21 cellular contexts compared by ENCODE assay signal in genomic region chr12:3321881-3322280, GRCh38.
A peak's percentile ranks its signal among the peaks of the same experiment; 100 is the strongest.
DNase-seq lines count a peak whose midpoint lies in the region; ATAC-seq and TF ChIP-seq lines count a peak whose summit lies in the region.
"Had no signal": no experiment of that assay in that cellular context is flagged by ENCODE, and none has a peak within 500 bp of the region (broad histone marks: within the 10 kb centered on the region; RNA-seq: fewer than 3 reads in every experiment).

No MANE protein-coding gene starts in this region.

- ATAC-seq in left cardiac atrium = no peak
- ATAC-seq in memory B cell (ENCODE audit: low read depth) = no peak
- ATAC-seq in naive thymus-derived CD4-positive, alpha-beta T cell = no peak
- ATAC-seq in GM19455 (IDR thresholded peaks at IDR 0.05; ENCODE audit: unreplicated experiment) = no peak
- ATAC-seq: A549; CD8-positive, alpha-beta T cell; GM12878 had no signal

- no peaks in the 10 kb centered on the region for H3K9me3 ChIP-seq in osteoblast (ENCODE audit: low read depth, low read length)
- H3K9me3 ChIP-seq in naive thymus-derived CD4-positive, alpha-beta T cell (ENCODE audit: control insufficient read depth in 2 of 3, low read length in 3 of 3) = no peaks in the 10 kb centered on the region
- H3K9me3 ChIP-seq: A549; BLaER1 treated with 17β-estradiol and CSF1 and Interleukin-3, amounts not matched to agents 10 nM and 100 nM; Caco-2 had no signal

- TF ChIP-seq CTCF in osteoblast (IDR thresholded peaks at IDR 0.05; ENCODE audit: extremely low read depth, low read depth, low read length) = no peak

- DNase-seq in left cardiac atrium = peak; percentile 2
- no peak for DNase-seq in cardiac septum (ENCODE audit: low spot score)
- no peak for DNase-seq in memory B cell (ENCODE audit: low spot score in 2 of 2)
- DNase-seq in osteoblast (ENCODE audit: insufficient read length, low spot score, missing footprints) = peak; percentile 69
- no peak for DNase-seq in naive thymus-derived CD4-positive, alpha-beta T cell
- DNase-seq: AML-193; Caco-2; Calu3; CD4-positive, alpha-beta T cell; CD8-positive, alpha-beta T cell; DMS79; DND-41; EL; GDM1 had no signal

- H3K9me3 Mint-ChIP-seq in memory B cell = no peaks in the 10 kb centered on the region
- H3K9me3 Mint-ChIP-seq in naive thymus-derived CD4-positive, alpha-beta T cell = peaks cover 0 to 2% (median 0%) of the 10 kb centered on the region in 11 donors
- H3K9me3 Mint-ChIP-seq: CD4-positive, alpha-beta T cell; CD8-positive, alpha-beta T cell had no signal

- CTCF ChIA-PET in naive thymus-derived CD4-positive, alpha-beta T cell (lab: Charles Lee) = no interaction called here

- no peaks in the 10 kb centered on the region for H4K20me1 ChIP-seq in osteoblast (ENCODE audit: insufficient read depth, low read length)

- peak overlapping the region; percentile 62 for H3K27ac Mint-ChIP-seq in memory B cell
- no peak overlapping the region for H3K27ac Mint-ChIP-seq in naive thymus-derived CD4-positive, alpha-beta T cell
- H3K27ac Mint-ChIP-seq: B cell; CD4-positive, alpha-beta T cell; CD8-positive, alpha-beta T cell had no signal

- no peaks in the 10 kb centered on the region for H3K36me3 Mint-ChIP-seq in memory B cell
- no peaks in the 10 kb centered on the region for H3K36me3 Mint-ChIP-seq in naive thymus-derived CD4-positive, alpha-beta T cell
- H3K36me3 Mint-ChIP-seq: CD8-positive, alpha-beta T cell had no signal

- POLR2A ChIA-PET in naive thymus-derived CD4-positive, alpha-beta T cell (lab: Charles Lee) = no interaction called here

- peaks cover 8% of the 10 kb centered on the region for H3K27me3 Mint-ChIP-seq in memory B cell
- peaks cover 0 to 8% (median 4%) of the 10 kb centered on the region in 5 donors for H3K27me3 Mint-ChIP-seq in naive thymus-derived CD4-positive, alpha-beta T cell

- no peak overlapping the region for H3K4me3 ChIP-seq in osteoblast (ENCODE audit: insufficient read depth, low read length)
- H3K4me3 ChIP-seq in naive thymus-derived CD4-positive, alpha-beta T cell (ENCODE audit: low read length) = no peak overlapping the region
- H3K4me3 ChIP-seq: A549; BLaER1 treated with 17β-estradiol and CSF1 and Interleukin-3, amounts not matched to agents 10 nM and 100 nM; GM12878 had no signal

- intact Hi-C loops in left cardiac atrium (cut with DNase I) (no loop called here), cardiac septum (cut with DNase I) (no loop called here)
- intact Hi-C loops in naive thymus-derived CD4-positive, alpha-beta T cell (cut with micrococcal nuclease) = no loop called here

- H3K4me1 ChIP-seq in osteoblast (ENCODE audit: insufficient read depth, low read length) = no peaks in the 10 kb centered on the region
- H3K4me1 ChIP-seq in naive thymus-derived CD4-positive, alpha-beta T cell (ENCODE audit: control insufficient read depth in 2 of 2, insufficient read depth in 2 of 2, low read length in 2 of 2) = no peaks in the 10 kb centered on the region
- H3K4me1 ChIP-seq: A549, Caco-2 had no signal

- H3K27ac ChIP-seq in osteoblast (ENCODE audit: low read depth, low read length) = no peak overlapping the region
- H3K27ac ChIP-seq in naive thymus-derived CD4-positive, alpha-beta T cell (ENCODE audit: low read depth, low read length) = no peak overlapping the region
- H3K27ac ChIP-seq: 22Rv1; A549; BLaER1 treated with 17β-estradiol and CSF1 and Interleukin-3, amounts not matched to agents 10 nM and 100 nM; C4-2B had no signal

- H2AFZ ChIP-seq in osteoblast (ENCODE audit: low read length) = no peak overlapping the region

- H3K4me3 Mint-ChIP-seq in memory B cell = no peak overlapping the region
- H3K4me3 Mint-ChIP-seq in naive thymus-derived CD4-positive, alpha-beta T cell = no peak overlapping the region
- H3K4me3 Mint-ChIP-seq: B cell; CD4-positive, alpha-beta T cell; CD8-positive, alpha-beta T cell had no signal

- H3K4me1 Mint-ChIP-seq in memory B cell = no peaks in the 10 kb centered on the region
- no peaks in the 10 kb centered on the region for H3K4me1 Mint-ChIP-seq in naive thymus-derived CD4-positive, alpha-beta T cell
- H3K4me1 Mint-ChIP-seq: B cell had no signal

- H3K4me2 ChIP-seq in osteoblast (ENCODE audit: insufficient read depth, low read length) = no peak overlapping the region
- H3K4me2 ChIP-seq: A549; BLaER1 treated with 17β-estradiol and CSF1 and Interleukin-3, amounts not matched to agents 10 nM and 100 nM had no signal

- H3K27me3 ChIP-seq in osteoblast (ENCODE audit: insufficient read depth, low read length) = peaks cover 36% of the 10 kb centered on the region
- no peaks in the 10 kb centered on the region for H3K27me3 ChIP-seq in naive thymus-derived CD4-positive, alpha-beta T cell (ENCODE audit: control insufficient read depth in 2 of 2, insufficient read depth in 2 of 2, low read length in 2 of 2)
- H3K27me3 ChIP-seq: BLaER1 treated with 17β-estradiol and CSF1 and Interleukin-3, amounts not matched to agents 10 nM and 100 nM had no signal

- H3K79me2 ChIP-seq in osteoblast (ENCODE audit: insufficient read depth, low read length) = no peaks in the 10 kb centered on the region

- no peaks in the 10 kb centered on the region for H3K36me3 ChIP-seq in osteoblast (ENCODE audit: insufficient read depth, low read length)
- no peaks in the 10 kb centered on the region for H3K36me3 ChIP-seq in naive thymus-derived CD4-positive, alpha-beta T cell (ENCODE audit: control insufficient read depth in 2 of 3, insufficient read depth in 3 of 3, low read length in 3 of 3)
- H3K36me3 ChIP-seq: BLaER1 treated with 17β-estradiol and CSF1 and Interleukin-3, amounts not matched to agents 10 nM and 100 nM had no signal

Comparison
In these comparisons a context has a peak if more than half of its experiments do, and no peak if none do; other contexts are left out.
1. DNase-seq: peak in left cardiac atrium (single experiment) and osteoblast (single experiment); none in cardiac septum (single experiment), memory B cell (0 of 2) and naive thymus-derived CD4-positive, alpha-beta T cell (0 of 9).